In the genomic region with DNA sequence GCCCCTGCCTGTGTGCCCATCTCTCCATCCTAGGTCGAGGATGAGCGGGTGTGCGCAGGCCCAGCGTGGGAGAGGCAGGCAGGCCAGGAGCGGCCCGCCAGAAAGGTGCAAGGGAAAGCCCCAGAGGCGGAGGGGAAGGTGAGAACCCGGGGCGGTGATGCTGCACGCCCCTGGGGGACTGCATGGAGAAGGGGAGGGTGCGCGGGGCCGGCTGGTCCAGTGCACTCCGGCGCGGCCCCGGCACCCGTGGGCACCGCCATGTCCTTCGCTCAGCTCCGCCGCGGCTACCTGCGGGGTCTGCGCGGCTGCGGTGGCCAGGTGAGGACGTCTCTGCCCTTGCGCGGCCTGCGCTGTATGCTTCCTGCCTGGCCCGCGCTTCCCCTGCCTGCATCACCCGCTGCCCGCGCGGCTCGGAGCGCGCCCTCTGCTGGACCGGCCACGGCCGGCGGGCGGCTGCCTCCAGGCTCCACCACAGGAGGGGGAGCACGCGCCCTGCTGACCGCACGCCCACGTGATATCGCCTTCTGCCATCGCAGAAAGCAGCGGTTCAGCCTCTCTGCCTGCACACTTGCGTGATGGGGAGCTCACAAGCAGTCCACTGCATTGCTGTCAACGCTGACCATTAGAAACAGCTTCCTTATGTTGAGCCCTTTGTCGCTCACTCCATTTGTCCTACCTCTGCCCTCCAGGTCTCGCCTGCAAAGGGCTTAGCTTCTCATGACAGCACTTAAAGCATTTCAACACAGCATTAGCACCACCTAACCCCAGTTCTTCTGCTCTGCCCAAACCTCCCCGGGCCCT, we compare ENCODE assay signal across 8 cellular contexts.
DNase-seq lines count a peak whose midpoint lies in the region; ATAC-seq, FAIRE-seq and TF ChIP-seq lines count a peak whose summit lies in the region.

No MANE protein-coding gene starts in this region.

- TF ChIP-seq POLR2A in testis (IDR thresholded peaks at IDR 0.05): no peak

- H3K9me3 ChIP-seq in NT2/D1 (ENCODE audit: insufficient read depth, low read length) (no peaks in the 10 kb centered on the region), pancreas (no peaks in the 10 kb centered on the region), testis (no peaks in the 10 kb centered on the region)

- DNase-seq in NCI-H748 (lab: John Stamatoyannopoulos, UW; ENCODE audit: unreplicated experiment) (peak; percentile 75), NCI-H748 treated with DMSO at 0.1 percent for 48 hours (lab: John Stamatoyannopoulos, UW) (no peak), NT2/D1 (ENCODE audit: low read depth, low spot score) (peak; percentile 66), activated gamma-delta T cell treated with Interleukin-2 at 50 U/mL for 16 hours (peak; percentile 55), germinal center (ENCODE audit: low spot score) (peak; percentile 64), pancreas (peak; percentile 83 to 98 (median 92)), testis (peak; percentile 90)

- TF ChIP-seq CTCF in pancreas (IDR thresholded peaks at IDR 0.05) (peak; percentile 91 to 97 (median 94)), testis (IDR thresholded peaks at IDR 0.05) (peak; percentile 90 to 94 (median 93))

- 12 to 14% methylated on average over 38 to 58 of the region's 58 CpGs for WGBS in pancreas, 2 donors
- 10 to 11% methylated on average over 22 to 38 of the region's 58 CpGs for WGBS in testis, 2 donors

- H3K27ac ChIP-seq in pancreas: no peak overlapping the region
- no peak overlapping the region for H3K27ac ChIP-seq in testis

- H3K36me3 ChIP-seq in NT2/D1 (ENCODE audit: insufficient read depth, insufficient read length, low read length): no peaks in the 10 kb centered on the region
- no peaks in the 10 kb centered on the region for H3K36me3 ChIP-seq in pancreas
- H3K36me3 ChIP-seq in testis (ENCODE audit: low read depth, missing control alignments): no peaks in the 10 kb centered on the region

- H3K4me1 ChIP-seq in NT2/D1 (ENCODE audit: insufficient read depth, insufficient read length) (peaks cover 5% of the 10 kb centered on the region), pancreas (peaks cover 0 to 5% (median 0%) of the 10 kb centered on the region in 3 donors), testis (no peaks in the 10 kb centered on the region)

- H3K4me3 ChIP-seq in NT2/D1 (ENCODE audit: insufficient read length, low read depth) (peak overlapping the region; percentile 28), pancreas (peak overlapping the region in 3 of 4 donors; percentile 29 to 48 (median 34)), testis (peak overlapping the region; percentile 17 to 40)

- FAIRE-seq in pancreas (lab: Jason Lieb, UNC): no peak

- intact Hi-C loops in pancreas (cut with DNase I): loop anchor here in 1 of 3 donors (10.0 kb wide), 1 partner anchor 626 kb away; no protein-coding TSS in a partner anchor
- intact Hi-C loops in testis (cut with DNase I; ENCODE audit: low total_unique reads): loop anchor here (5.0 kb wide), 1 partner anchor 619 kb away; no protein-coding TSS in a partner anchor

- ATAC-seq in HG02970 (IDR thresholded peaks at IDR 0.05; ENCODE audit: low FRiP score, unreplicated experiment) (peak; percentile 72), pancreas (peak; percentile 99 to 100 (median 99))

- peak overlapping the region; percentile 61 for H3K9ac ChIP-seq in NT2/D1 (ENCODE audit: insufficient read length, low read depth)

- H3K27me3 ChIP-seq in NT2/D1 (ENCODE audit: insufficient read depth, insufficient read length) (peaks cover 24% of the 10 kb centered on the region), pancreas (no peaks in the 10 kb centered on the region), testis (no peaks in the 10 kb centered on the region)
